In genomic region chr2:10214179-10214578, GRCh38 we compare ENCODE assay signal across 24 cellular contexts.
"Had no signal": no experiment of that assay in that cellular context is flagged by ENCODE, and none has a peak within 500 bp of the region (broad histone marks: within the 10 kb centered on the region; RNA-seq: fewer than 3 reads in every experiment).

No MANE protein-coding gene starts in this region.

- H3K9me3 ChIP-seq: breast epithelium, colonic mucosa had no signal

- H2AFZ ChIP-seq: parathyroid adenoma had no signal

- H3K27ac ChIP-seq: breast epithelium, colonic mucosa, parathyroid adenoma had no signal

- H3K4me3 ChIP-seq: breast epithelium, colonic mucosa, dorsolateral prefrontal cortex, lung had no signal

- H3K36me3 ChIP-seq: breast epithelium, colonic mucosa had no signal

- H3K4me1 Mint-ChIP-seq: activated B cell treated with CpG ODN at 0.5 μM for 24 hours; activated CD4-positive, alpha-beta T cell treated with anti-CD3 and anti-CD28 coated beads for 36 hours; central memory CD8-positive, alpha-beta T cell; naive thymus-derived CD8-positive, alpha-beta T cell had no signal

- H3K9ac ChIP-seq: parathyroid adenoma had no signal

- H3K27me3 Mint-ChIP-seq: activated B cell treated with CpG ODN at 0.5 μM for 24 hours; activated CD4-positive, alpha-beta T cell treated with anti-CD3 and anti-CD28 coated beads for 36 hours; activated naive CD8-positive, alpha-beta T cell; central memory CD8-positive, alpha-beta T cell; effector memory CD8-positive, alpha-beta T cell had no signal

- H3K27ac Mint-ChIP-seq: activated B cell treated with CpG ODN at 0.5 μM for 24 hours; activated CD4-positive, alpha-beta T cell treated with anti-CD3 and anti-CD28 coated beads for 36 hours; activated naive CD8-positive, alpha-beta T cell; effector memory CD8-positive, alpha-beta T cell; mesothelial cell of epicardium; naive thymus-derived CD8-positive, alpha-beta T cell; stimulated activated naive B cell treated with anti-CD40 and anti-IgM and Interleukin-4, amounts not matched to agents 10 μg/mL and 1 μg/mL and 100 μg/mL, for 72 hours had no signal

- DNase-seq: activated B cell treated with CpG ODN at 0.5 μM for 24 hours; activated CD4-positive, alpha-beta T cell treated with anti-CD3 and anti-CD28 coated beads for 36 hours; activated CD4-positive, alpha-beta T cell treated with anti-CD3 and anti-CD28 coated beads, Interleukin-2, amount 50 U/mL, for 4 hours; activated effector memory CD4-positive, alpha-beta T cell treated with anti-CD3 and anti-CD28 coated beads, Interleukin-2, amount 50 U/mL, for 16 hours; activated T-cell treated with anti-CD3 and anti-CD28 coated beads, Interleukin-2, amount 50 U/mL, for 48 hours; amniotic stem cell; colonic mucosa; effector memory CD8-positive, alpha-beta T cell; foreskin melanocyte; naive thymus-derived CD8-positive, alpha-beta T cell; small intestine; stimulated activated CD4-positive, alpha-beta T cell treated with anti-CD3 and anti-CD28 coated beads, Interleukin-15, amount 100 ng/mL, for 24 hours; stimulated activated naive B cell treated with anti-CD40 and anti-IgM and Interleukin-4, amounts not matched to agents 10 μg/mL and 1 μg/mL and 100 μg/mL, for 72 hours; T-helper 1 cell; T-helper 9 cell had no signal

- H3K36me3 Mint-ChIP-seq: activated naive CD8-positive, alpha-beta T cell; mesothelial cell of epicardium; naive thymus-derived CD8-positive, alpha-beta T cell; stimulated activated naive B cell treated with anti-CD40 and anti-IgM and Interleukin-4, amounts not matched to agents 10 μg/mL and 1 μg/mL and 100 μg/mL, for 72 hours had no signal

- H3K27me3 ChIP-seq: breast epithelium, colonic mucosa had no signal

- H3K4me3 Mint-ChIP-seq: activated B cell treated with CpG ODN at 0.5 μM for 24 hours; activated CD4-positive, alpha-beta T cell treated with anti-CD3 and anti-CD28 coated beads for 36 hours; activated naive CD8-positive, alpha-beta T cell; central memory CD8-positive, alpha-beta T cell; effector memory CD8-positive, alpha-beta T cell; mesothelial cell of epicardium; naive thymus-derived CD8-positive, alpha-beta T cell; stimulated activated naive B cell treated with anti-CD40 and anti-IgM and Interleukin-4, amounts not matched to agents 10 μg/mL and 1 μg/mL and 100 μg/mL, for 72 hours had no signal

- H3K9me3 Mint-ChIP-seq: activated B cell treated with CpG ODN at 0.5 μM for 24 hours; central memory CD8-positive, alpha-beta T cell; effector memory CD8-positive, alpha-beta T cell; mesothelial cell of epicardium; naive thymus-derived CD8-positive, alpha-beta T cell; stimulated activated naive B cell treated with anti-CD40 and anti-IgM and Interleukin-4, amounts not matched to agents 10 μg/mL and 1 μg/mL and 100 μg/mL, for 72 hours had no signal

- H3K4me1 ChIP-seq: breast epithelium, colonic mucosa, parathyroid adenoma had no signal

- ATAC-seq: activated CD4-positive, alpha-beta T cell treated with anti-CD3 and anti-CD28 coated beads for 36 hours; effector memory CD8-positive, alpha-beta T cell; esophagus mucosa; naive thymus-derived CD8-positive, alpha-beta T cell; sciatic nerve; stimulated activated naive B cell treated with anti-CD40 and anti-IgM and Interleukin-4, amounts not matched to agents 10 μg/mL and 1 μg/mL and 100 μg/mL, for 72 hours had no signal
